ENCODE assay signal across 8 cellular contexts in the genomic region with DNA sequence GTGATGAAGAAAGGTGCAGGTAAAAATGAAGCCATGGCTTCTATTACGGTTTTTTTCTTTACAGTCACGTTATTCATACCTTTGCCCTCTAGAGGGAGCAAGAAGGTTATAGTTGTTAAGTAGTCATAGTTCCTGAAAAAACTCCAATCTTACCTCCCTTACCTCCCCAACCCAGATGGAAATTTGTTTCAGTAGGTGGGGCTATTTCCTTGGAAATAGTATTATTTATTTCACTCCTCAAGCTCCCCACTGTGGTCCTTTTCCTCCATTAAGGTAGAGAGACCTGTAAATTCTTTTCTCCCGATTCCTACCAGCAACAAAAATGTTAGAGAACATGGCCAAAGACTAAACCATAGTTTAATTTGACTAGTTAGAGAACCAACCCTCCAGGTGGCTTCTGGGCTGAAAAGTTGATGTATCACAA. TPM values are rescaled to one million over a fixed set of nuclear protein-coding genes. Genes with fewer than 3 reads are reported as not detected.
DNase-seq lines count a peak whose midpoint lies in the region; ATAC-seq and TF ChIP-seq lines count a peak whose summit lies in the region.

No MANE protein-coding gene starts in this region.

- no peak overlapping the region for H3K27ac ChIP-seq in colonic mucosa
- no peak overlapping the region for H3K27ac ChIP-seq in left lung
- H3K27ac ChIP-seq in uterus = peak overlapping the region in 1 of 2 donors; percentile 27

- no peaks in the 10 kb centered on the region for H3K9me3 Mint-ChIP-seq in activated naive CD4-positive, alpha-beta T cell treated with anti-CD3 and anti-CD28 coated beads, Interleukin-2, amount 50 U/mL, for 72 hours

- no peak for TF ChIP-seq POLR2A in uterus (IDR thresholded peaks at IDR 0.05)

- no peaks in the 10 kb centered on the region for H3K36me3 ChIP-seq in colonic mucosa
- no peaks in the 10 kb centered on the region for H3K36me3 ChIP-seq in left lung
- H3K36me3 ChIP-seq in uterus = no peaks in the 10 kb centered on the region

- no peaks in the 10 kb centered on the region for H3K4me1 ChIP-seq in colonic mucosa
- no peaks in the 10 kb centered on the region for H3K4me1 ChIP-seq in left lung
- no peaks in the 10 kb centered on the region for H3K4me1 ChIP-seq in uterus

- no peak overlapping the region for H3K9ac ChIP-seq in colonic mucosa (ENCODE audit: low read depth in 2 of 2, low read length in 2 of 2)

- intact Hi-C loops in colonic mucosa (cut with DNase I) (loop anchor here (5.0 to 10.0 kb wide), 2 partner anchors 271 to 694 kb away; no protein-coding TSS in a partner anchor), left lung (cut with DNase I) (no loop called here), uterus (cut with DNase I; ENCODE audit: low total_unique reads) (no loop called here)

- peak overlapping the region in 1 of 2 donors; percentile 21 for H3K27ac Mint-ChIP-seq in activated naive CD4-positive, alpha-beta T cell treated with anti-CD3 and anti-CD28 coated beads, Interleukin-2, amount 50 U/mL, for 72 hours

- no peaks in the 10 kb centered on the region for H3K36me3 Mint-ChIP-seq in activated naive CD4-positive, alpha-beta T cell treated with anti-CD3 and anti-CD28 coated beads, Interleukin-2, amount 50 U/mL, for 72 hours

- TF ChIP-seq CTCF in colonic mucosa (IDR thresholded peaks at IDR 0.05) (peak; percentile 63), left lung (IDR thresholded peaks at IDR 0.05) (peak; percentile 61 to 62), uterus (IDR thresholded peaks at IDR 0.05) (peak; percentile 84 to 96 (median 94))

- no peak overlapping the region for H3K4me3 ChIP-seq in colonic mucosa
- H3K4me3 ChIP-seq in left lung = no peak overlapping the region
- H3K4me3 ChIP-seq in uterus = no peak overlapping the region

- H3K9me3 ChIP-seq in colonic mucosa = no peaks in the 10 kb centered on the region
- H3K9me3 ChIP-seq in left lung = no peaks in the 10 kb centered on the region
- no peaks in the 10 kb centered on the region for H3K9me3 ChIP-seq in uterus

- H3K27me3 ChIP-seq in colonic mucosa (no peaks in the 10 kb centered on the region), left lung (no peaks in the 10 kb centered on the region), uterus (no peaks in the 10 kb centered on the region)

- DNase-seq in DMS79 treated with DMSO at 0.1 percent for 48 hours (lab: John Stamatoyannopoulos, UW) (peak; percentile 99), KG1 (lab: John Stamatoyannopoulos, UW) (peak; percentile 40), NOMO-1 treated with DMSO at 0.1 percent for 48 hours (lab: John Stamatoyannopoulos, UW; ENCODE audit: unreplicated experiment) (peak; percentile 42), colonic mucosa (no peak), left lung (no peak), uterus (peak in 1 of 2 donors; percentile 33)
- no peak for DNase-seq in activated naive CD4-positive, alpha-beta T cell treated with anti-CD3 and anti-CD28 coated beads, Interleukin-2, amount 50 U/mL, for 72 hours (ENCODE audit: low spot score in 2 of 2)
- DNase-seq in stimulated activated CD4-positive, alpha-beta T cell treated with anti-CD3 and anti-CD28 coated beads, Interleukin-12 subunit alpha, Interleukin-12 subunit beta, amount 100 ng/mL, for 4 hours = no peak

- peak; percentile 97 for ATAC-seq in left lung
- no peak for ATAC-seq in activated naive CD4-positive, alpha-beta T cell treated with anti-CD3 and anti-CD28 coated beads, Interleukin-2, amount 50 U/mL, for 72 hours

RNA-seq across cellular contexts. Expression of gene TMX1, which starts 43.4 kb away (rescaled TPM):
- total RNA-seq in colonic mucosa (10 to 100 TPM; 38.9 to 40.1 TPM), left lung (10 to 100 TPM; 32.7 to 49.2 TPM), uterus (10 to 100 TPM in 3 of 4 donors, 1 to 10 TPM in 1; 6.4 to 58.6 (median 28.8) TPM)
- 10 to 100 TPM; 41.8 to 46.9 TPM for total RNA-seq in activated naive CD4-positive, alpha-beta T cell treated with anti-CD3 and anti-CD28 coated beads, Interleukin-2, amount 50 U/mL, for 72 hours

Comparison
In these comparisons a context has a peak if more than half of its experiments do, and no peak if none do; other contexts are left out.
1. DNase-seq: peak in DMS79 treated with DMSO at 0.1 percent for 48 hours (single experiment), KG1 (single experiment) and NOMO-1 treated with DMSO at 0.1 percent for 48 hours (single experiment); none in colonic mucosa (single experiment), left lung (0 of 2), activated naive CD4-positive, alpha-beta T cell treated with anti-CD3 and anti-CD28 coated beads, Interleukin-2, amount 50 U/mL, for 72 hours (0 of 2) and stimulated activated CD4-positive, alpha-beta T cell treated with anti-CD3 and anti-CD28 coated beads, Interleukin-12 subunit alpha, Interleukin-12 subunit beta, amount 100 ng/mL, for 4 hours (single experiment).
2. Peak in every context shown above with its lines, with median percentiles within 50 percentile points of each other: CTCF ChIP-seq.